9 cellular contexts compared by ENCODE assay signal in the genomic region with DNA sequence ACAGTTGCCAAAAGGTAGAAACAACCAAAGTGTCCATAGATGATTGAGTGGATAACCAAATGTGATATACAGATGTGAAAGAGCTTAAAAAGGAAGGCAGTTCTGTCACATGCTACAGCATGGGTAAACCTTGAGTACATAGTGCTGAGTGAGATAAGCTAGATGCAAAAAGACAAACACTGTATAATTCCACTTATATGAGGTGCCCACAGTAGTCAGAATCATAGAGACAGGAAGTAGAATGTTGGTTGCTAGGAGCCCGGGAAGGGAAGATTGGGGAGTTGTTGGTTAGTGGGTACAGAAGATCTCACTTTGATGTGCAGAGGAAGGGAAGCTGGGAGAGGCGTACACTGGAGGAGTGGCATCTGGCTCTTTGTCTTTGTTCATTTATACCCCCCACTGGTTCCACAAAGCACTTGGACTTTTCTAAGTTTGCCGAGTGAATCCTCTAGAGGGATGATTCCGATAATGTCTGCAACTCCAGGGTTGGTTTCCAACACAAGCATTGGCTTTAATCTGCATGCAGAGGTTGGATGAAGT. TPM values are rescaled to one million over a fixed set of nuclear protein-coding genes. Genes with fewer than 3 reads are reported as not detected.
DNase-seq lines count a peak whose midpoint lies in the region; ATAC-seq and TF ChIP-seq lines count a peak whose summit lies in the region.
"Had no signal": no experiment of that assay in that cellular context is flagged by ENCODE, and none has a peak within 500 bp of the region (broad histone marks: within the 10 kb centered on the region; RNA-seq: fewer than 3 reads in every experiment).

No MANE protein-coding gene starts in this region.

- peaks cover 10% of the 10 kb centered on the region for H4K20me1 ChIP-seq in osteoblast (ENCODE audit: insufficient read depth, low read length)

- peaks cover 2% of the 10 kb centered on the region; the same call in 1 of the 2 replicates for H3K9me3 ChIP-seq in MG63
- no peaks in the 10 kb centered on the region for H3K9me3 ChIP-seq in osteoblast (ENCODE audit: low read depth, low read length)

- H3K27ac ChIP-seq in osteoblast (ENCODE audit: low read depth, low read length) (peak overlapping the region; percentile 60), substantia nigra (ENCODE audit: low read depth, low read length, poor library complexity, severe bottlenecking) (no peak overlapping the region)

- H3K4me1 Mint-ChIP-seq in chondrocyte (ENCODE audit: low read depth), result peaks cover 52% of the 10 kb centered on the region

- DNase-seq in COLO829 (ENCODE audit: low spot score), result peak; percentile 83
- DNase-seq in MG63, result peak; percentile 61
- no peak for DNase-seq in chondrocyte (ENCODE audit: low spot score)
- peak; percentile 87 for DNase-seq in osteoblast (ENCODE audit: insufficient read length, low spot score, missing footprints)
- DNase-seq in NK-92 (lab: John Stamatoyannopoulos, UW; ENCODE audit: unreplicated experiment), result no peak
- no peak for DNase-seq in substantia nigra (lab: John Stamatoyannopoulos, UW)

- peaks cover 17% of the 10 kb centered on the region for H3K36me3 Mint-ChIP-seq in chondrocyte (ENCODE audit: low read depth)

- no peak overlapping the region for H2AFZ ChIP-seq in osteoblast (ENCODE audit: low read length)

- peaks cover 45% of the 10 kb centered on the region for H3K4me1 ChIP-seq in osteoblast (ENCODE audit: insufficient read depth, low read length)

- H3K4me2 ChIP-seq in osteoblast (ENCODE audit: insufficient read depth, low read length), result peak overlapping the region; percentile 61

- H3K4me3 ChIP-seq in MG63, result no peak overlapping the region
- peak overlapping the region; percentile 9 for H3K4me3 ChIP-seq in osteoblast (ENCODE audit: insufficient read depth, low read length)

- H3K9me3 Mint-ChIP-seq in chondrocyte (ENCODE audit: low read depth), result peaks cover 9% of the 10 kb centered on the region

- H3K27me3 Mint-ChIP-seq in chondrocyte (ENCODE audit: low read depth), result no peaks in the 10 kb centered on the region

- peaks cover 47% of the 10 kb centered on the region for H3K79me2 ChIP-seq in osteoblast (ENCODE audit: insufficient read depth, low read length)

- TF ChIP-seq CTCF in chondrocyte (IDR thresholded peaks at IDR 0.05) (no peak), osteoblast (IDR thresholded peaks at IDR 0.05; ENCODE audit: extremely low read depth, low read depth, low read length) (no peak)

- H3K27me3 ChIP-seq in MG63 (no peaks in the 10 kb centered on the region), osteoblast (ENCODE audit: insufficient read depth, low read length) (no peaks in the 10 kb centered on the region)

- peak; percentile 49 for ATAC-seq in GM19463 (IDR thresholded peaks at IDR 0.05; ENCODE audit: unreplicated experiment)
- ATAC-seq in HG03439 (IDR thresholded peaks at IDR 0.05; ENCODE audit: unreplicated experiment), result no peak

- H3K27ac Mint-ChIP-seq in chondrocyte (ENCODE audit: unreplicated experiment), result peak overlapping the region; percentile 85

- peak overlapping the region; percentile 10 for H3K4me3 Mint-ChIP-seq in chondrocyte (ENCODE audit: unreplicated experiment)

- H3K36me3 ChIP-seq in MG63 (no peaks in the 10 kb centered on the region; the same call in 1 of the 2 replicates), osteoblast (ENCODE audit: insufficient read depth, low read length) (no peaks in the 10 kb centered on the region)

RNA-seq across cellular contexts. Expression of a gene that starts 39.4 kb away (rescaled TPM):
- 6.6 and 10.0 TPM in 2 replicates for total RNA-seq in MG63 (2014; rRNA removed; shearing (Covaris generic); ENCODE audit: low replicate concordance)
- 23.0 to 57.4 TPM (median 53.8 TPM) in 3 replicates for total RNA-seq in chondrocyte
- 19.2 and 23.9 TPM in 2 replicates for total RNA-seq in osteoblast

RNA-seq across cellular contexts. Expression of a gene that starts 44.1 kb away (rescaled TPM):
- total RNA-seq in MG63 (2014; rRNA removed; shearing (Covaris generic); ENCODE audit: low replicate concordance), result not detected in 2 replicates
- total RNA-seq in chondrocyte (0.07 TPM in 1 of 3 replicates, not detected in the others), osteoblast (under 0.01 TPM in 1 of 2 replicates, not detected in the other)
- total RNA-seq: epithelial cell of proximal tubule had no signal

Comparison
In these comparisons a context has a peak if more than half of its experiments do, and no peak if none do; other contexts are left out.
1. DNase-seq: peak in COLO829 (single experiment), MG63 (single experiment) and osteoblast (single experiment); none in chondrocyte (single experiment), NK-92 (single experiment) and substantia nigra (0 of 49).